16 cellular contexts compared by ENCODE assay signal in genomic region chr3:72485649-72486048, GRCh38. TPM values are rescaled to one million over a fixed set of nuclear protein-coding genes. Genes with fewer than 3 reads are reported as not detected.
A peak's percentile ranks its signal among the peaks of the same experiment; 100 is the strongest.
DNase-seq lines count a peak whose midpoint lies in the region; ATAC-seq and TF ChIP-seq lines count a peak whose summit lies in the region.
"Had no signal": no experiment of that assay in that cellular context is flagged by ENCODE, and none has a peak within 500 bp of the region (broad histone marks: within the 10 kb centered on the region; RNA-seq: fewer than 3 reads in every experiment).

No MANE protein-coding gene starts in this region.

- intact Hi-C loops in natural killer cell (cut with micrococcal nuclease) (no loop called here), upper lobe of right lung (cut with DNase I) (no loop called here)

- no peak for ATAC-seq in natural killer cell treated with Interleukin-12 subunit alpha and Interleukin-12 subunit beta and Interleukin-15 and Interleukin-18, amount 100 ng/mL, for 72 hours
- no peak for ATAC-seq in natural killer cell
- ATAC-seq in upper lobe of right lung, result peak; percentile 51
- no peak for ATAC-seq in GM19328 (IDR thresholded peaks at IDR 0.05; ENCODE audit: unreplicated experiment)

- H3K4me3 Mint-ChIP-seq in natural killer cell treated with Interleukin-12 subunit alpha and Interleukin-12 subunit beta and Interleukin-15 and Interleukin-18, amount 100 ng/mL, for 72 hours, result no peak overlapping the region
- H3K4me3 Mint-ChIP-seq in natural killer cell, result no peak overlapping the region
- H3K4me3 Mint-ChIP-seq: naive B cell had no signal

- TF ChIP-seq CTCF in natural killer cell (IDR thresholded peaks at IDR 0.05) (no peak), upper lobe of right lung (IDR thresholded peaks at IDR 0.05) (no peak)

- H3K36me3 ChIP-seq in upper lobe of right lung, result no peaks in the 10 kb centered on the region

- H3K4me1 ChIP-seq in upper lobe of right lung, result peaks cover 32% of the 10 kb centered on the region

- peaks cover 49 to 59% of the 10 kb centered on the region in 2 donors for H3K4me1 Mint-ChIP-seq in natural killer cell treated with Interleukin-12 subunit alpha and Interleukin-12 subunit beta and Interleukin-15 and Interleukin-18, amount 100 ng/mL, for 72 hours (ENCODE audit: low read depth in 2 of 2)
- peaks cover 26 to 28% of the 10 kb centered on the region in 2 donors for H3K4me1 Mint-ChIP-seq in natural killer cell

- no peaks in the 10 kb centered on the region for H3K27me3 ChIP-seq in upper lobe of right lung

- H3K27me3 Mint-ChIP-seq in natural killer cell treated with Interleukin-12 subunit alpha and Interleukin-12 subunit beta and Interleukin-15 and Interleukin-18, amount 100 ng/mL, for 72 hours, result no peaks in the 10 kb centered on the region
- H3K27me3 Mint-ChIP-seq in natural killer cell (ENCODE audit: low read depth in 2 of 2), result no peaks in the 10 kb centered on the region

- no peak overlapping the region for H3K4me3 ChIP-seq in upper lobe of right lung

- peaks cover 6% of the 10 kb centered on the region for H3K9me3 Mint-ChIP-seq in natural killer cell treated with Interleukin-12 subunit alpha and Interleukin-12 subunit beta and Interleukin-15 and Interleukin-18, amount 100 ng/mL, for 72 hours
- H3K9me3 Mint-ChIP-seq in natural killer cell, result no peaks in the 10 kb centered on the region

- H3K9me3 ChIP-seq in upper lobe of right lung, result no peaks in the 10 kb centered on the region

- H3K36me3 Mint-ChIP-seq in natural killer cell treated with Interleukin-12 subunit alpha and Interleukin-12 subunit beta and Interleukin-15 and Interleukin-18, amount 100 ng/mL, for 72 hours, result no peaks in the 10 kb centered on the region
- no peaks in the 10 kb centered on the region for H3K36me3 Mint-ChIP-seq in natural killer cell
- H3K36me3 Mint-ChIP-seq: naive B cell had no signal

- no peak overlapping the region for H3K27ac ChIP-seq in upper lobe of right lung
- H3K27ac ChIP-seq: KMS-11 had no signal

- DNase-seq in natural killer cell treated with Interleukin-12 subunit alpha and Interleukin-12 subunit beta and Interleukin-15 and Interleukin-18, amount 100 ng/mL, for 72 hours (ENCODE audit: low spot score), result no peak
- no peak for DNase-seq in natural killer cell
- peak; percentile 73 for DNase-seq in fibroblast of gingiva (ENCODE audit: low read depth)
- peak; percentile 14 for DNase-seq in mucosa of gallbladder (ENCODE audit: low spot score)
- no peak for DNase-seq in upper lobe of right lung
- no peak for DNase-seq in activated CD4-positive, CD25-positive, alpha-beta regulatory T cell (lab: John Stamatoyannopoulos, UW)
- DNase-seq in activated CD8-positive, alpha-beta memory T cell treated with anti-CD3 and anti-CD28 coated beads, Interleukin-2, amount 50 U/mL, for 4 hours, result no peak
- DNase-seq: AML-193; Calu3; glutamatergic neuron; kidney glomerular epithelial cell; naive B cell; NCI-H1436; stimulated activated CD4-positive, alpha-beta T cell treated with anti-CD3 and anti-CD28 coated beads, Interleukin-4, amount 100 ng/mL, for 1 hour had no signal

- peak overlapping the region; percentile 12 to 91 for H3K27ac Mint-ChIP-seq in natural killer cell treated with Interleukin-12 subunit alpha and Interleukin-12 subunit beta and Interleukin-15 and Interleukin-18, amount 100 ng/mL, for 72 hours
- H3K27ac Mint-ChIP-seq in natural killer cell, result peak overlapping the region in 1 of 2 donors; percentile 16
- H3K27ac Mint-ChIP-seq: naive B cell had no signal

RNA-seq across cellular contexts. Expression of gene RYBP, which starts 39.2 kb away (rescaled TPM):
- total RNA-seq in natural killer cell treated with Interleukin-12 subunit alpha and Interleukin-12 subunit beta and Interleukin-15 and Interleukin-18, amount 100 ng/mL, for 72 hours, result 10 to 100 TPM; 12.9 to 18.3 TPM
- 10 to 100 TPM; 10.2 to 12.0 (median 11.0) TPM for total RNA-seq in natural killer cell
- 14.3 TPM for total RNA-seq in mucosa of gallbladder
- 22.5 TPM for total RNA-seq in upper lobe of right lung

Comparison
In these comparisons a context has a peak if more than half of its experiments do, and no peak if none do; other contexts are left out.
1. DNase-seq: peak in fibroblast of gingiva (single experiment) and mucosa of gallbladder (single experiment); none in natural killer cell treated with Interleukin-12 subunit alpha and Interleukin-12 subunit beta and Interleukin-15 and Interleukin-18, amount 100 ng/mL, for 72 hours (single experiment), natural killer cell (single experiment), upper lobe of right lung (single experiment), activated CD4-positive, CD25-positive, alpha-beta regulatory T cell (0 of 4) and activated CD8-positive, alpha-beta memory T cell treated with anti-CD3 and anti-CD28 coated beads, Interleukin-2, amount 50 U/mL, for 4 hours (single experiment).